26 cellular contexts compared by ENCODE assay signal in genomic region chr17:11006530-11006929, GRCh38.
"Had no signal": no experiment of that assay in that cellular context is flagged by ENCODE, and none has a peak within 500 bp of the region (broad histone marks: within the 10 kb centered on the region; RNA-seq: fewer than 3 reads in every experiment).

No MANE protein-coding gene starts in this region.

- DNase-seq: stimulated activated CD4-positive, alpha-beta T cell treated with anti-CD3 and anti-CD28 coated beads, Interleukin-2, amount 100 ng/mL, for 48 hours; stimulated activated CD4-positive, alpha-beta T cell treated with anti-CD3 and anti-CD28 coated beads, Interleukin-4, amount 100 ng/mL, for 1 hour; stimulated activated CD4-positive, alpha-beta T cell treated with anti-CD3 and anti-CD28 coated beads, Interleukin-4, amount 100 ng/mL, for 24 hours; stimulated activated CD4-positive, alpha-beta T cell treated with anti-CD3 and anti-CD28 coated beads, Interleukin-4, amount 100 ng/mL, for 4 hours; stimulated activated CD8-positive, alpha-beta memory T cell treated with anti-CD3 and anti-CD28 coated beads, Interleukin-4, amount 100 ng/mL, for 48 hours; stimulated activated naive B cell treated with anti-CD40 and anti-IgM and Interleukin-4, amounts not matched to agents 10 μg/mL and 1 μg/mL and 100 μg/mL, for 72 hours; stimulated activated naive CD4-positive, alpha-beta T cell; stimulated activated naive CD4-positive, alpha-beta T cell treated with Interleukin-2 at 50 U/mL for 16 hours; stimulated activated naive CD8-positive, alpha-beta T cell treated with anti-CD3 and anti-CD28 coated beads, Interleukin-15, amount 100 ng/mL, for 72 hours; stimulated activated naive CD8-positive, alpha-beta T cell treated with anti-CD3 and anti-CD28 coated beads, Interleukin-15, Interleukin-2, amounts not matched to agents 100 U/mL and 50 U/mL, for 24 hours; stomach; substantia nigra; testis; thyroid gland; tibial artery; transverse colon; trophoblast cell; upper lobe of left lung; upper lobe of right lung; uterus had no signal

- H3K4me3 ChIP-seq: stomach, suprapubic skin, testis, thoracic aorta, thyroid gland, tibial artery, tibial nerve, transverse colon, upper lobe of left lung, upper lobe of right lung, uterus, vagina had no signal

- ATAC-seq: stimulated activated effector memory CD8-positive, alpha-beta T cell treated with anti-CD3 and anti-CD28 coated beads, Interleukin-12 subunit alpha, Interleukin-12 subunit beta, amount 100 ng/mL, for 72 hours; stimulated activated memory B cell treated with anti-CD40 and anti-IgM and Interleukin-4, amounts not matched to agents 10 μg/mL and 1 μg/mL and 100 μg/mL, for 72 hours; stimulated activated naive B cell treated with anti-CD40 and anti-IgM and Interleukin-4, amounts not matched to agents 10 μg/mL and 1 μg/mL and 100 μg/mL, for 72 hours; stimulated activated naive CD8-positive, alpha-beta T cell treated with anti-CD3 and anti-CD28 coated beads, Interleukin-15, amount 100 ng/mL, for 72 hours; stimulated activated naive CD8-positive, alpha-beta T cell treated with anti-CD3 and anti-CD28 coated beads, Interleukin-15, Interleukin-2, amounts not matched to agents 100 U/mL and 50 U/mL, for 24 hours; upper lobe of right lung had no signal
